ENCODE assay signal across 16 cellular contexts in genomic region chr2:98759338-98759737, GRCh38. TPM values are rescaled to one million over a fixed set of nuclear protein-coding genes. Genes with fewer than 3 reads are reported as not detected.
DNase-seq lines count a peak whose midpoint lies in the region; ATAC-seq and TF ChIP-seq lines count a peak whose summit lies in the region.
"Had no signal": no experiment of that assay in that cellular context is flagged by ENCODE, and none has a peak within 500 bp of the region (broad histone marks: within the 10 kb centered on the region; RNA-seq: fewer than 3 reads in every experiment).

No MANE protein-coding gene starts in this region.

- H3K36me3 ChIP-seq in OCI-LY3 (replicated peaks; ENCODE audit: low read depth, low read length) (no peaks in the 10 kb centered on the region), ascending aorta (no peaks in the 10 kb centered on the region)
- H3K36me3 ChIP-seq: HAP-1 had no signal

- H3K4me1 Mint-ChIP-seq in activated CD4-positive, alpha-beta T cell treated with anti-CD3 and anti-CD28 coated beads, Interleukin-2, amount 10 ng/mL, durations not matched to agents 7 days and 5 days = peaks cover 66% of the 10 kb centered on the region
- peaks cover 34 to 72% of the 10 kb centered on the region in 2 donors for H3K4me1 Mint-ChIP-seq in stimulated activated naive B cell treated with anti-CD40 and anti-IgM and Interleukin-4, amounts not matched to agents 10 μg/mL and 1 μg/mL and 100 μg/mL, for 72 hours

- H3K27me3 ChIP-seq in OCI-LY3 (ENCODE audit: low read depth, low read length) (peaks cover 26% of the 10 kb centered on the region), ascending aorta (no peaks in the 10 kb centered on the region)

- H4K20me1 ChIP-seq in OCI-LY3 (ENCODE audit: insufficient read depth, low read length) = no peaks in the 10 kb centered on the region

- H3K36me3 Mint-ChIP-seq in activated CD4-positive, alpha-beta T cell treated with anti-CD3 and anti-CD28 coated beads, Interleukin-2, amount 10 ng/mL, durations not matched to agents 7 days and 5 days (ENCODE audit: low read depth) = peaks cover 9% of the 10 kb centered on the region
- H3K36me3 Mint-ChIP-seq in stimulated activated naive B cell treated with anti-CD40 and anti-IgM and Interleukin-4, amounts not matched to agents 10 μg/mL and 1 μg/mL and 100 μg/mL, for 72 hours = peaks cover 0 to 4% of the 10 kb centered on the region in 2 donors
- H3K36me3 Mint-ChIP-seq: type B pancreatic cell had no signal

- no peaks in the 10 kb centered on the region for H3K27me3 Mint-ChIP-seq in activated CD4-positive, alpha-beta T cell treated with anti-CD3 and anti-CD28 coated beads, Interleukin-2, amount 10 ng/mL, durations not matched to agents 7 days and 5 days
- no peaks in the 10 kb centered on the region for H3K27me3 Mint-ChIP-seq in stimulated activated naive B cell treated with anti-CD40 and anti-IgM and Interleukin-4, amounts not matched to agents 10 μg/mL and 1 μg/mL and 100 μg/mL, for 72 hours

- DNase-seq in activated CD4-positive, alpha-beta T cell treated with anti-CD3 and anti-CD28 coated beads, Interleukin-2, amount 10 ng/mL, durations not matched to agents 7 days and 5 days = no peak
- DNase-seq in activated CD4-positive, alpha-beta T cell treated with anti-CD3 and anti-CD28 coated beads, Interleukin-2, amount 50 U/mL, for 4 hours = no peak
- DNase-seq in ascending aorta (ENCODE audit: low spot score in 2 of 2) (no peak), NCI-H524 treated with DMSO at 0.1 percent for 48 hours (lab: John Stamatoyannopoulos, UW) (no peak), KG1 (lab: John Stamatoyannopoulos, UW) (no peak)
- no peak for DNase-seq in stimulated activated naive B cell treated with anti-CD40 and anti-IgM and Interleukin-4, amounts not matched to agents 10 μg/mL and 1 μg/mL and 100 μg/mL, for 72 hours
- no peak for DNase-seq in activated CD4-positive, alpha-beta T cell treated with anti-CD3 and anti-CD28 coated beads for 4 hours
- DNase-seq: DMS53; glutamatergic neuron; left colon; NCI-H2029 treated with DMSO at 0.1 percent for 48 hours; NK-92 treated with Interleukin-12 subunit alpha and Interleukin-12 subunit beta, amount 100 ng/mL, for 24 hours had no signal

- no peaks in the 10 kb centered on the region for H3K79me2 ChIP-seq in OCI-LY3 (ENCODE audit: low read length)

- H3K4me1 ChIP-seq in OCI-LY3 (ENCODE audit: low read length) (peaks cover 31% of the 10 kb centered on the region), ascending aorta (peaks cover 0 to 11% of the 10 kb centered on the region in 2 donors)
- H3K4me1 ChIP-seq: HAP-1 had no signal

- no peak overlapping the region for H2AFZ ChIP-seq in OCI-LY3 (ENCODE audit: low read depth, low read length)

- intact Hi-C loops in ascending aorta (cut with DNase I) = loop anchor here (2.0 kb wide), 2 partner anchors 29 to 59 kb away; partner anchors contain the start of gene MGAT4A

- H3K4me3 Mint-ChIP-seq in activated CD4-positive, alpha-beta T cell treated with anti-CD3 and anti-CD28 coated beads, Interleukin-2, amount 10 ng/mL, durations not matched to agents 7 days and 5 days = peak overlapping the region; percentile 17
- H3K4me3 Mint-ChIP-seq in stimulated activated naive B cell treated with anti-CD40 and anti-IgM and Interleukin-4, amounts not matched to agents 10 μg/mL and 1 μg/mL and 100 μg/mL, for 72 hours = no peak overlapping the region
- H3K4me3 Mint-ChIP-seq: type B pancreatic cell had no signal

- peak overlapping the region; percentile 18; the same call in 1 of the 2 replicates for H3K4me2 ChIP-seq in OCI-LY3 (ENCODE audit: low read length)

- H3K27ac Mint-ChIP-seq in activated CD4-positive, alpha-beta T cell treated with anti-CD3 and anti-CD28 coated beads, Interleukin-2, amount 10 ng/mL, durations not matched to agents 7 days and 5 days = peak overlapping the region; percentile 83
- peak overlapping the region; percentile 37 for H3K27ac Mint-ChIP-seq in stimulated activated naive B cell treated with anti-CD40 and anti-IgM and Interleukin-4, amounts not matched to agents 10 μg/mL and 1 μg/mL and 100 μg/mL, for 72 hours
- H3K27ac Mint-ChIP-seq: type B pancreatic cell had no signal

- no peak for TF ChIP-seq CTCF in OCI-LY3 (IDR thresholded peaks at IDR 0.05; ENCODE audit: low read depth, low read length)
- no peak for TF ChIP-seq CTCF in ascending aorta (IDR thresholded peaks at IDR 0.05)

- CTCF ChIA-PET in activated CD4-positive, alpha-beta T cell treated with anti-CD3 and anti-CD28 coated beads, Interleukin-2, amount 10 ng/mL, durations not matched to agents 7 days and 5 days (lab: Charles Lee) = interaction anchor here (1.0 to 2.2 kb wide), 4 partner anchors 15 to 110 kb away, joined by 3 to 8 read pairs (median 4); no protein-coding TSS in a partner anchor

- POLR2A ChIA-PET in activated CD4-positive, alpha-beta T cell treated with anti-CD3 and anti-CD28 coated beads, Interleukin-2, amount 10 ng/mL, durations not matched to agents 7 days and 5 days (lab: Charles Lee) = no interaction called here

- no peaks in the 10 kb centered on the region for H3K9me3 ChIP-seq in OCI-LY3 (ENCODE audit: insufficient read depth, low read length)
- no peaks in the 10 kb centered on the region for H3K9me3 ChIP-seq in ascending aorta
- H3K9me3 ChIP-seq: HAP-1 had no signal

- H3K27ac ChIP-seq in OCI-LY3 (ENCODE audit: low read length) = no peak overlapping the region
- peak overlapping the region; percentile 17 to 29 for H3K27ac ChIP-seq in ascending aorta

- no peak overlapping the region for H3K4me3 ChIP-seq in OCI-LY3 (ENCODE audit: low read length)
- no peak overlapping the region for H3K4me3 ChIP-seq in ascending aorta
- H3K4me3 ChIP-seq: HAP-1 had no signal

- no peak overlapping the region for H3K9ac ChIP-seq in OCI-LY3 (ENCODE audit: low read length)

- ATAC-seq in stimulated activated naive B cell treated with anti-CD40 and anti-IgM and Interleukin-4, amounts not matched to agents 10 μg/mL and 1 μg/mL and 100 μg/mL, for 72 hours (replicated peaks) = peak; percentile 21 to 28
- ATAC-seq: HepG2, left colon had no signal

- peaks cover 4% of the 10 kb centered on the region for H3K9me3 Mint-ChIP-seq in activated CD4-positive, alpha-beta T cell treated with anti-CD3 and anti-CD28 coated beads, Interleukin-2, amount 10 ng/mL, durations not matched to agents 7 days and 5 days
- peaks cover 0 to 4% of the 10 kb centered on the region in 2 donors for H3K9me3 Mint-ChIP-seq in stimulated activated naive B cell treated with anti-CD40 and anti-IgM and Interleukin-4, amounts not matched to agents 10 μg/mL and 1 μg/mL and 100 μg/mL, for 72 hours
- H3K9me3 Mint-ChIP-seq: type B pancreatic cell had no signal

RNA-seq across cellular contexts. Expression of gene MGAT4A, which starts 28.4 kb away (rescaled TPM):
- 100 to 1,000 TPM in 1 of 2 experiments, 10 to 100 TPM in 1; 93.9 to 109 TPM for total RNA-seq in activated CD4-positive, alpha-beta T cell treated with anti-CD3 and anti-CD28 coated beads, Interleukin-2, amount 10 ng/mL, durations not matched to agents 7 days and 5 days
- total RNA-seq in ascending aorta = 8.0 TPM

Comparison
In these comparisons a context has a peak if more than half of its experiments do, and no peak if none do; other contexts are left out.
1. RNA of gene MGAT4A, which starts 28.4 kb away (total RNA-seq): 93.9 to 109 TPM in activated CD4-positive, alpha-beta T cell treated with anti-CD3 and anti-CD28 coated beads, Interleukin-2, amount 10 ng/mL, durations not matched to agents 7 days and 5 days; 8.0 TPM in ascending aorta (single experiment); every median in the first group is over 10 times any median in the second.